Comparison of ENCODE assay signal across 1 cellular context in genomic region chr9:114930063-114930812, GRCh38.
TF ChIP-seq lines count a peak whose summit lies in the region.

Gene TNFSF8, minus strand, starts transcription at chr9:114930591. Its CDS starts 288 bp downstream, at chr9:114930303.

TF ChIP-seq in SK-N-SH, 30 proteins besides CTCF, POLR2A, EP300 and RAD21 (continued from another document):
- TF ChIP-seq REST (IDR thresholded peaks at IDR 0.05; ENCODE audit: low read depth, low read length) = no peak
- TF ChIP-seq YY1 (IDR thresholded peaks at IDR 0.05; ENCODE audit: low read depth) = no peak
- TF ChIP-seq MAX (IDR thresholded peaks at IDR 0.05; ENCODE audit: low read depth) = no peak
- no peak for TF ChIP-seq TCF12 (IDR thresholded peaks at IDR 0.05)
- no peak for TF ChIP-seq IRF3 (IDR thresholded peaks at IDR 0.05; ENCODE audit: low read depth, low read length)
- no peak for TF ChIP-seq RFX5 (IDR thresholded peaks at IDR 0.05; ENCODE audit: low read length)
- TF ChIP-seq SMC3 (IDR thresholded peaks at IDR 0.05; ENCODE audit: low read depth, low read length) = no peak
- TF ChIP-seq TEAD4 (IDR thresholded peaks at IDR 0.05; ENCODE audit: borderline replicate concordance, insufficient read depth) = no peak
- no peak for TF ChIP-seq GABPA (IDR thresholded peaks at IDR 0.05; ENCODE audit: low read depth)
- no peak for TF ChIP-seq ZBTB33 (IDR thresholded peaks at IDR 0.05; ENCODE audit: borderline replicate concordance, low read depth)
- TF ChIP-seq ELF1 (IDR thresholded peaks at IDR 0.05) = no peak
- TF ChIP-seq POLR2AphosphoS5 (IDR thresholded peaks at IDR 0.05; ENCODE audit: low read depth, low read length) = no peak
- TF ChIP-seq USF2 (IDR thresholded peaks at IDR 0.05; ENCODE audit: borderline replicate concordance, low read depth, low read length) = no peak
